ENCODE assay signal across 8 cellular contexts in genomic region chr10:121928528-121928884, GRCh38. TPM values are rescaled to one million over a fixed set of nuclear protein-coding genes. Genes with fewer than 3 reads are reported as not detected.
DNase-seq lines count a peak whose midpoint lies in the region; ATAC-seq, FAIRE-seq and TF ChIP-seq lines count a peak whose summit lies in the region.

No MANE protein-coding gene starts in this region.

- peaks cover 31% of the 10 kb centered on the region for H3K79me2 ChIP-seq in K562 (ENCODE audit: control insufficient read depth, insufficient read depth, low read length)

- H3K4me3 ChIP-seq in K562: peak overlapping the region; percentile 80

- H3K9me3 ChIP-seq in K562 (replicated peaks; ENCODE audit: control insufficient read depth, insufficient read depth, low read depth, low read length): no peaks in the 10 kb centered on the region

- TF ChIP-seq EP300 in Ishikawa (IDR thresholded peaks at IDR 0.05; ENCODE audit: borderline replicate concordance): no peak
- TF ChIP-seq EP300 in K562 (IDR thresholded peaks at IDR 0.05; ENCODE audit: low read length): no peak

- H3K9ac ChIP-seq in K562 (ENCODE audit: insufficient read depth in 1 of 2, low read depth in 2 of 2, low read length in 2 of 2): peak overlapping the region; percentile 91 to 99

- in situ Hi-C loops in K562 (cut with MboI): no loop called here

- no peak for TF ChIP-seq POLR2A in K562 (conservative IDR thresholded peaks at IDR 0.05)

- TF ChIP-seq CTCF in K562 (IDR thresholded peaks at IDR 0.05 in 2 of 3, conservative IDR thresholded peaks at IDR 0.05 in 1 of 3; ENCODE audit: insufficient read depth in 2 of 3, low read depth in 1 of 3, low read length in 3 of 3): no peak

- CTCF ChIA-PET in K562 (lab: Yijun Ruan, JAX; ENCODE audit: low intra/inter-chr PET ratio): no interaction called here

- peaks cover 0 to 10% of the 10 kb centered on the region in 2 experiments; a peak in 3 of 5 replicates for H3K4me1 ChIP-seq in K562 (replicated peaks in 1 of 2; ENCODE audit: control insufficient read depth in 2 of 2, insufficient read depth in 2 of 2, low read length in 2 of 2)

- peak overlapping the region; percentile 94 for H3K27ac ChIP-seq in K562 (ENCODE audit: extremely low read depth, low read depth, low read length)
- H3K27ac ChIP-seq in substantia nigra (ENCODE audit: low read depth, low read length, poor library complexity, severe bottlenecking): peak overlapping the region; percentile 94

- POLR2A ChIA-PET in K562 (lab: Yijun Ruan, JAX): interaction anchor here (0.6 to 2.3 kb wide), 5 partner anchors 11 to 205 kb away, joined by 3 to 9 read pairs (median 4); no protein-coding TSS in a partner anchor

- TF ChIP-seq RAD21 in Ishikawa (IDR thresholded peaks at IDR 0.05; ENCODE audit: low read depth): no peak
- no peak for TF ChIP-seq RAD21 in K562 (CRISPR knock-in tag; conservative IDR thresholded peaks at IDR 0.05 in 1 of 2, IDR thresholded peaks at IDR 0.05 in 1 of 2)

- peak overlapping the region; percentile 94 for H2AFZ ChIP-seq in K562 (ENCODE audit: low read depth, low read length)

- no peaks in the 10 kb centered on the region for H3K9me1 ChIP-seq in K562 (ENCODE audit: control insufficient read depth, insufficient read depth, low read length)

- BruUV-seq in K562 (replicated peaks; lab: Mats Ljungman, UMichigan): TSS peak; percentile 90

- no peaks in the 10 kb centered on the region for H3K36me3 ChIP-seq in K562 (ENCODE audit: control insufficient read depth, insufficient read depth, low read length)

- intact Hi-C loops in K562 (cut with micrococcal nuclease): no loop called here

- no peaks in the 10 kb centered on the region for H3K27me3 ChIP-seq in K562 (ENCODE audit: control insufficient read depth in 2 of 2, insufficient read depth in 2 of 2, low read length in 2 of 2)

- no peak for FAIRE-seq in K562 (lab: Jason Lieb, UNC)

- DNase-seq in COLO668 (lab: John Stamatoyannopoulos, UW; ENCODE audit: unreplicated experiment) (peak; percentile 35), K562 (ENCODE audit: extremely low read depth in 1 of 4, low spot score in 3 of 4) (no peak), kidney tubule cell (ENCODE audit: low spot score) (peak; percentile 37), substantia nigra (lab: John Stamatoyannopoulos, UW) (peak in 19 of 49 donors; percentile 16 to 80 (median 48)), inferior parietal cortex (ENCODE audit: extremely low spot score) (no peak), NCI-H187 treated with DMSO at 0.1 percent for 48 hours (lab: John Stamatoyannopoulos, UW) (no peak)

- no peaks in the 10 kb centered on the region for H4K20me1 ChIP-seq in K562 (replicated peaks; ENCODE audit: control insufficient read depth, insufficient read depth, low read length)

- ATAC-seq in GM19438 (IDR thresholded peaks at IDR 0.05; ENCODE audit: low read depth, unreplicated experiment) (peak; percentile 3), K562 (no peak; the same call in 2 of the 3 replicates)

- WGBS in K562 (ENCODE audit: insufficient coverage, low coverage, missing lambda C conversion rate): 3% methylated on average over 9 of the region's 20 CpGs

- H3K4me2 ChIP-seq in K562 (ENCODE audit: insufficient read depth, low read length): peak overlapping the region; percentile 81

TF ChIP-seq in Ishikawa, 13 proteins besides CTCF, POLR2A, EP300 and RAD21:
- TF ChIP-seq MAX (IDR thresholded peaks at IDR 0.05) (no peak), TCF12 (IDR thresholded peaks at IDR 0.05; ENCODE audit: low read depth) (0 out of 2 replicates have a peak, but pooled peaks have one; percentile 1)

TF ChIP-seq in K562, 482 proteins besides CTCF, POLR2A, EP300 and RAD21 (continues in another document):
- TF ChIP-seq ZNF175 (CRISPR knock-in tag; IDR thresholded peaks at IDR 0.05; ENCODE audit: low read depth) (no peak), RBM25 (IDR thresholded peaks at IDR 0.05; ENCODE audit: low read depth, low read length, severe bottlenecking) (peak; percentile 82), MNT (conservative IDR thresholded peaks at IDR 0.05) (0 out of 4 replicates have a peak, but pooled peaks of 1 of the 2 experiments have one; percentile 0), KLF6 (CRISPR knock-in tag; IDR thresholded peaks at IDR 0.05; ENCODE audit: borderline replicate concordance) (no peak), DMBX1 (CRISPR knock-in tag; IDR thresholded peaks at IDR 0.05; ENCODE audit: borderline replicate concordance) (no peak), KDM1A (IDR thresholded peaks at IDR 0.05) (peak; percentile 62 to 80), TRIM28 (IDR thresholded peaks at IDR 0.05) (no peak), GATAD2A (IDR thresholded peaks at IDR 0.05) (no peak), ZNF655 (CRISPR knock-in tag; IDR thresholded peaks at IDR 0.05) (no peak), CHD4 (IDR thresholded peaks at IDR 0.05; ENCODE audit: insufficient read depth, insufficient replicate concordance, low read depth, low read length, poor library complexity, severe bottlenecking) (peak; percentile 82), BDP1 (IDR thresholded peaks at IDR 0.05; ENCODE audit: insufficient read depth, insufficient read length) (no peak), TAL1 (IDR thresholded peaks at IDR 0.05) (no peak), RCOR1 (IDR thresholded peaks at IDR 0.05; ENCODE audit: borderline replicate concordance in 1 of 2, low read depth in 2 of 2, low read length in 2 of 2) (peak in 1 of 2 experiments; percentile 57; a peak in 2 of 4 replicates), PTBP1 (IDR thresholded peaks at IDR 0.05; ENCODE audit: low read depth, low read length) (no peak)

RNA-seq across cellular contexts. Expression of gene ATE1, which starts 0.7 kb away (rescaled TPM):
- 16.8 and 45.1 TPM in 2 replicates for total RNA-seq in K562 (2011; cell fraction: chromatin; rRNA removed; ENCODE audit: low replicate concordance)
- 7.8 and 8.8 TPM in 2 replicates for total RNA-seq in K562 (2011; cell fraction: nucleolus; rRNA removed)
- total RNA-seq in K562 (2011; cell fraction: nucleoplasm; rRNA removed): 11.0 and 11.5 TPM in 2 replicates
- total RNA-seq in K562 (2014; rRNA removed): 7.2 and 8.6 TPM in 2 replicates
- 13.3 and 13.9 TPM in 2 replicates for total RNA-seq in K562 (2014; rRNA removed; fragmentation: Illumina TruSeq; extraction: Trizol)
- total RNA-seq in K562 (2015; rRNA removed; fragmentation: Illumina TruSeq; extraction: Trizol): 12.6 and 12.9 TPM in 2 replicates
- 9.4 and 14.2 TPM in 2 replicates for total RNA-seq in K562 (2021)
- polyA plus RNA-seq in K562 (2011; rRNA removed): 7.4 and 9.5 TPM in 2 replicates
- 3.2 and 4.8 TPM in 2 replicates for polyA plus RNA-seq in K562 (2011; cell fraction: cytosol; rRNA removed)
- polyA plus RNA-seq in K562 (2011; cell fraction: nucleus; rRNA removed): 8.5 and 9.8 TPM in 2 replicates
- polyA plus RNA-seq in K562 (2012): 6.2 and 6.7 TPM in 2 replicates
- polyA plus RNA-seq in K562 (2014; fragmentation: Illumina TruSeq; extraction: Trizol): 8.0 and 8.8 TPM in 2 replicates
- polyA plus RNA-seq in K562 (2014; fragmentation: Nextera tagmentation; extraction: Ambion mirVana): 1 to 10 TPM; 3.0 to 3.5 TPM
- 5.6 and 7.1 TPM in 2 replicates for polyA plus RNA-seq in K562 (2014; rRNA removed)
- 20.6 and 21.0 TPM in 2 replicates for polyA minus RNA-seq in K562 (2011; rRNA and poly(A)+ RNA removed)
- polyA minus RNA-seq in K562 (2011; cell fraction: cytosol; rRNA and poly(A)+ RNA removed): 9.4 and 10.6 TPM in 2 replicates
- polyA minus RNA-seq in K562 (2011; cell fraction: nucleus; rRNA and poly(A)+ RNA removed): 12.3 and 16.0 TPM in 2 replicates

RNA-seq across cellular contexts. Expression of gene NSMCE4A, which starts 46.5 kb away (rescaled TPM):
- 57.0 and 100 TPM in 2 replicates for total RNA-seq in K562 (2011; cell fraction: chromatin; rRNA removed; ENCODE audit: low replicate concordance)
- total RNA-seq in K562 (2011; cell fraction: nucleolus; rRNA removed): 39.5 and 44.2 TPM in 2 replicates
- 54.5 and 59.5 TPM in 2 replicates for total RNA-seq in K562 (2011; cell fraction: nucleoplasm; rRNA removed)
- total RNA-seq in K562 (2014; rRNA removed) (46.4 and 50.8 TPM in 2 replicates), K562 (2014; rRNA removed; fragmentation: Illumina TruSeq; extraction: Trizol) (45.7 and 48.1 TPM in 2 replicates), K562 (2015; rRNA removed; fragmentation: Illumina TruSeq; extraction: Trizol) (42.8 and 46.4 TPM in 2 replicates), K562 (2021) (39.4 and 41.1 TPM in 2 replicates)
- polyA plus RNA-seq in K562 (2011; rRNA removed) (48.4 and 65.6 TPM in 2 replicates), K562 (2014; fragmentation: Illumina TruSeq; extraction: Trizol) (46.8 and 48.6 TPM in 2 replicates), K562 (2014; fragmentation: Nextera tagmentation; extraction: Ambion mirVana) (10 to 100 TPM in 1 of 2 experiments, 1 to 10 TPM in 1; 8.4 to 12.3 TPM), K562 (2014; rRNA removed) (78.6 and 88.5 TPM in 2 replicates)
- polyA plus RNA-seq in K562 (2011; cell fraction: cytosol; rRNA removed): 20.1 and 35.3 TPM in 2 replicates
- 64.8 and 94.7 TPM in 2 replicates for polyA plus RNA-seq in K562 (2011; cell fraction: nucleus; rRNA removed)
- 30.7 and 34.3 TPM in 2 replicates for polyA plus RNA-seq in K562 (2012)
- 23.9 and 24.6 TPM in 2 replicates for polyA minus RNA-seq in K562 (2011; rRNA and poly(A)+ RNA removed)
- polyA minus RNA-seq in K562 (2011; cell fraction: cytosol; rRNA and poly(A)+ RNA removed): 10.6 and 13.2 TPM in 2 replicates
- 17.5 and 23.3 TPM in 2 replicates for polyA minus RNA-seq in K562 (2011; cell fraction: nucleus; rRNA and poly(A)+ RNA removed)

Comparison
In these comparisons a context has a peak if more than half of its experiments do, and no peak if none do; other contexts are left out.
1. DNase-seq: peak in COLO668 (single experiment) and kidney tubule cell (single experiment); none in K562 (0 of 4), inferior parietal cortex (single experiment) and NCI-H187 treated with DMSO at 0.1 percent for 48 hours (single experiment).